In the genomic region with DNA sequence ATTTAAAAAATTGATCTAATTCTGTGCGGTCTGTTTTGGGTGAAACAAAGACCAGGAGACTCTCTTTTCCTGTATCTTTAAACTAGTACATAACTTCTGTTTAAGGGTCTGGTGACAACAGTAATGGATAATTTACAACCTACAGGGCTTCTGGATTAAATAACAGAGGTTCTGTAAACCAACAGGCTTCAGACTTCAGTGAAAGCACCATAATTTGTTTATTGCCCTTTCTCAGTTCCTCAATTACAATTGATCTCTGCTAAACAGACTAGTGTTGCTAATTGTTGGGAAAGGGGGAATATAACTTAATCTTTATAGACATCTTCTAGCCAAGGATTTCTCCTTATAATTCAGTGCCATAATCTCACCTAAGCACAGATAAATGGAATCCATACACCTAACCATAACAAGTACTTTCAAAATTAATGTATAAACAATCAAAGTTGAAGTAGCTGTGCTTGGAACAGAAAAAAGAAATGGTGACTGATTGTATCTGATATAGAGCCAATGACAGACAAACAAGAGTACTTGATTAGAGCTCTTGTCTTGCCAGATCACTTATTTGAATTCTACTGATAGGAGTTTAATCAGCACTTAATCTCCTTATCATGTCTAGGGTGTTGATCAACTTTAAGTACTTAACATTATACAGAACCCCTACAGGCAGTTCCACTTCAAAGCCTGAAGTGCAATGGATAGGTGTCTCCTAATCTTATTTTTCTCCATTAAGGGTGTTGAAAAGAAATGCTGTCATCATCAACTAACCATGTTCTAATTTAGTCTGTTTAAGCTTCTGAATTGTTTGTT, we compare ENCODE assay signal across 12 cellular contexts.
"Had no signal": no experiment of that assay in that cellular context is flagged by ENCODE, and none has a peak within 500 bp of the region (broad histone marks: within the 10 kb centered on the region; RNA-seq: fewer than 3 reads in every experiment).

No MANE protein-coding gene starts in this region.

- H3K4me2 ChIP-seq: hepatocyte had no signal

- H3K27ac ChIP-seq: body of pancreas, hepatocyte, pancreas, upper lobe of right lung had no signal

- H2AFZ ChIP-seq: hepatocyte had no signal

- H3K9me3 ChIP-seq: body of pancreas, pancreas, upper lobe of right lung had no signal

- H3K79me2 ChIP-seq: hepatocyte had no signal

- H3K27me3 ChIP-seq: body of pancreas, pancreas, upper lobe of right lung had no signal

- DNase-seq: activated T-cell treated with anti-CD3 and anti-CD28 coated beads, Interleukin-2, amount 50 U/mL, for 1 hour; amniotic stem cell; body of pancreas; central memory CD4-positive, alpha-beta T cell; cortex of kidney; kidney; left ventricle myocardium superior; pancreas; stimulated activated CD4-positive, alpha-beta T cell treated with anti-CD3 and anti-CD28 coated beads, Interleukin-4, amount 100 ng/mL, for 24 hours; upper lobe of right lung had no signal

- ATAC-seq: activated CD4-positive, CD25-positive, alpha-beta regulatory T cell treated with anti-CD3 and anti-CD28 coated beads, Interleukin-2, amount 50 U/mL, for 24 hours; body of pancreas; left ventricle myocardium superior; pancreas; upper lobe of right lung had no signal

- H3K4me3 ChIP-seq: body of pancreas, hepatocyte, pancreas, upper lobe of right lung had no signal

- H3K36me3 ChIP-seq: pancreas, upper lobe of right lung had no signal

- H3K4me1 ChIP-seq: body of pancreas, pancreas, upper lobe of right lung had no signal
